ENCODE assay signal across 1 cellular context in the genomic region with DNA sequence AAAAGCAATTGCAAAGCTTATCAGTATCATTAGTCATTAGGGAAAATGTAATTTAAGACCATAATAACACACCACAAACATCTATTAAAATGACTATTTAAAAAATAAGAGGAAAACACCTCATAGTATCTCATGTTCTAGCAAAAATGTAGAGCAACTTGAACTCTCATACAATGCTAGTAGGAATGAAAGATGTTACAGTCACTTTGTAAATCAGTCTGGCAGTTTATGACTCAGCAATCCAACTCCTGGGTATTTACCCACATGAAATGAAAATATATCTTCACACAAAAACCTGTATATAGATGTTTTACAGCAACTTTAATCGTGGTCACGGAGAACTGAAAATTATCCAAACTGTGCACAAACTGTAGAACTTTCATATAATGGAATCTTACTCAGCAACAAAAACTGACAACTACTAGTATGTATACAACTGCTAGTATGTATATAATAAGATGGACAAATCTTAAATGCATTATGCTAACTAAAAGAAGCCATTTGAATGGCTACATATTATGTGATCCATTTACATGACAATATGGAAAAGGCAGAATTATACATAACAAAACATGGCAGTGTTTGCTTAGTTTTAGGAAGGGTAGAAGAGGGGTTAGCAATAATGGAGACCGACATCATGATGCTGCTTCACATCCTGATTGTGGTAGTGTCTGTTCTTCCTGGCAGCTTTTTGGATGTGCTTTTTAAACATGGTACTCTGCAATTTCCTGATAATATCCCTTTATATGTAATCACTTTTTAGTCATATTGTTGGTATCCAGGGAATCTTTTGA.
TF ChIP-seq lines count a peak whose summit lies in the region.

No MANE protein-coding gene starts in this region.

TF ChIP-seq in WTC11, 78 proteins besides CTCF, POLR2A, EP300 and RAD21:
- TF ChIP-seq, protein P1, sequence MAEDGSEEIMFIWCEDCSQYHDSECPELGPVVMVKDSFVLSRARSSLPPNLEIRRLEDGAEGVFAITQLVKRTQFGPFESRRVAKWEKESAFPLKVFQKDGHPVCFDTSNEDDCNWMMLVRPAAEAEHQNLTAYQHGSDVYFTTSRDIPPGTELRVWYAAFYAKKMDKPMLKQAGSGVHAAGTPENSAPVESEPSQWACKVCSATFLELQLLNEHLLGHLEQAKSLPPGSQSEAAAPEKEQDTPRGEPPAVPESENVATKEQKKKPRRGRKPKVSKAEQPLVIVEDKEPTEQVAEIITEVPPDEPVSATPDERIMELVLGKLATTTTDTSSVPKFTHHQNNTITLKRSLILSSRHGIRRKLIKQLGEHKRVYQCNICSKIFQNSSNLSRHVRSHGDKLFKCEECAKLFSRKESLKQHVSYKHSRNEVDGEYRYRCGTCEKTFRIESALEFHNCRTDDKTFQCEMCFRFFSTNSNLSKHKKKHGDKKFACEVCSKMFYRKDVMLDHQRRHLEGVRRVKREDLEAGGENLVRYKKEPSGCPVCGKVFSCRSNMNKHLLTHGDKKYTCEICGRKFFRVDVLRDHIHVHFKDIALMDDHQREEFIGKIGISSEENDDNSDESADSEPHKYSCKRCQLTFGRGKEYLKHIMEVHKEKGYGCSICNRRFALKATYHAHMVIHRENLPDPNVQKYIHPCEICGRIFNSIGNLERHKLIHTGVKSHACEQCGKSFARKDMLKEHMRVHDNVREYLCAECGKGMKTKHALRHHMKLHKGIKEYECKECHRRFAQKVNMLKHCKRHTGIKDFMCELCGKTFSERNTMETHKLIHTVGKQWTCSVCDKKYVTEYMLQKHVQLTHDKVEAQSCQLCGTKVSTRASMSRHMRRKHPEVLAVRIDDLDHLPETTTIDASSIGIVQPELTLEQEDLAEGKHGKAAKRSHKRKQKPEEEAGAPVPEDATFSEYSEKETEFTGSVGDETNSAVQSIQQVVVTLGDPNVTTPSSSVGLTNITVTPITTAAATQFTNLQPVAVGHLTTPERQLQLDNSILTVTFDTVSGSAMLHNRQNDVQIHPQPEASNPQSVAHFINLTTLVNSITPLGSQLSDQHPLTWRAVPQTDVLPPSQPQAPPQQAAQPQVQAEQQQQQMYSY (CRISPR knock-in tag; IDR thresholded peaks at IDR 0.05), result no peak
- no peak for TF ChIP-seq KAT7 (CRISPR knock-in tag; IDR thresholded peaks at IDR 0.05; ENCODE audit: borderline replicate concordance)
- TF ChIP-seq MYBL2 (CRISPR knock-in tag; IDR thresholded peaks at IDR 0.05), result no peak
- no peak for TF ChIP-seq CBFB (CRISPR knock-in tag; IDR thresholded peaks at IDR 0.05; ENCODE audit: low read depth)
